11 cellular contexts compared by ENCODE assay signal in the genomic region with DNA sequence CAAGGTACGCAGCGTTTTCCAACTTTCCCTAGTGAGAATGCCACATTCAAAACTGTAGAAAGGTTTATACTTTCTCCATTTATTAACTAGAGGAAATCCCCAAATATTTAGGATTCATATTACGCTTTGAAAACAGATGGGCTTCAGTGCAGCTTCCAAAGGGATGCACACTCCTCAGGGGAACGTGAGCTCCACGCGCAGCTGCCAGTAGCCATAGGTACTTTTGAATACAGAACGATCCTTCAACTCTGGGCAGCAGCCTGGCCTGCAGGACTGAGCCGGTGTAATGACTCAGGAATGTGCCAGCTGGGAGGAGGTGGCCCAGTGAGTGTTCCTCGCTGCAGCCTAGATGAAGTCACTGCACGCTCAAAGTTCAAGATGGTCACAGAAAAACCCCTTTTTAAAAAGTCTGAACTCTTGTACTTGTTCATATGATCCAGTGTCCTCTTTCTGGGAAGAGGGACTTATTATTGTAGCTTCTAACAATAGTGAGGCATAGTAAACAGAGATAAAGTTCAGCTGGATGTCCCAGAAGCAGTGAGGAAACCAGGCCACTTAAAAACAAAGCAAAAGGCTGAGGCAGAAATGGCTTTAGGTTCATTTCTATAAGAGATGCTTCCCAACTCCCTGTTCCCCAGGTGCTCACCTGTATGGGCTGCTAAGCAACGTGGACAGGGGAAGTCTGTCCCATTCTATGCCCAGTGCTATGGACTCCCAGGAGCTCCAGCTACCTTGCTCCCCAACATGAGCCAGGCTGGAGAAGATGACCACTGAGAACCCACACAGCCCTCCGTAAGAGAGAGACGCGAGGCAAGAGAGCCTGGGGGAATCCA.
DNase-seq lines count a peak whose midpoint lies in the region; ATAC-seq and FAIRE-seq lines count a peak whose summit lies in the region.
"Had no signal": no experiment of that assay in that cellular context is flagged by ENCODE, and none has a peak within 500 bp of the region (broad histone marks: within the 10 kb centered on the region; RNA-seq: fewer than 3 reads in every experiment).

No MANE protein-coding gene starts in this region.

- peak overlapping the region; percentile 35 to 44 for H3K27ac ChIP-seq in esophagus (ENCODE audit: low read depth in 2 of 2, low read length in 1 of 2)
- H3K27ac ChIP-seq in muscle layer of colon (ENCODE audit: low read depth, low read length) = peak overlapping the region; percentile 62
- H3K27ac ChIP-seq: dorsolateral prefrontal cortex had no signal

- no peak for FAIRE-seq in GM19239 (lab: Jason Lieb, UNC)

- 59 to 65% methylated on average over 14 of the region's 14 CpGs for WGBS in esophagus, 2 donors

- H3K9me3 ChIP-seq in esophagus (ENCODE audit: control insufficient read depth in 2 of 2, insufficient read depth in 1 of 2, low read depth in 1 of 2, low read length in 1 of 2) = no peaks in the 10 kb centered on the region
- H3K9me3 ChIP-seq in muscle layer of colon (ENCODE audit: low read length) = no peaks in the 10 kb centered on the region

- no peak for ATAC-seq in HG02973 (IDR thresholded peaks at IDR 0.05; ENCODE audit: unreplicated experiment)
- ATAC-seq in GM19397 (IDR thresholded peaks at IDR 0.05; ENCODE audit: unreplicated experiment) = no peak

- no peaks in the 10 kb centered on the region for H3K27me3 ChIP-seq in esophagus (ENCODE audit: control insufficient read depth in 1 of 2, insufficient read depth in 2 of 2, low read length in 2 of 2)
- no peaks in the 10 kb centered on the region for H3K27me3 ChIP-seq in muscle layer of colon (ENCODE audit: control insufficient read depth in 1 of 2, insufficient read depth in 2 of 2, low read length in 2 of 2)
- H3K27me3 ChIP-seq: dorsolateral prefrontal cortex had no signal

- DNase-seq in ACHN = peak; percentile 82
- DNase-seq in NCI-H524 treated with DMSO at 0.1 percent for 48 hours (lab: John Stamatoyannopoulos, UW) = peak; percentile 68
- no peak for DNase-seq in GM19239 (ENCODE audit: insufficient read length, low spot score)
- DNase-seq in globus pallidus (ENCODE audit: low spot score) = no peak
- DNase-seq: CD8-positive, alpha-beta memory T cell; dorsolateral prefrontal cortex; stimulated activated CD4-positive, alpha-beta T cell treated with anti-CD3 and anti-CD28 coated beads, Interleukin-4, amount 100 ng/mL, for 4 hours had no signal

- H3K9ac ChIP-seq in muscle layer of colon (ENCODE audit: low read length) = no peak overlapping the region

- H3K4me1 ChIP-seq in esophagus (ENCODE audit: control insufficient read depth in 2 of 2, insufficient read depth in 2 of 2, low read length in 1 of 2) (no peaks in the 10 kb centered on the region), muscle layer of colon (ENCODE audit: insufficient read depth, low read length) (peaks cover 31% of the 10 kb centered on the region)

- no peak overlapping the region for H3K4me3 ChIP-seq in esophagus (ENCODE audit: low read depth in 1 of 2, low read length in 2 of 2)
- H3K4me3 ChIP-seq in muscle layer of colon (ENCODE audit: low read depth in 1 of 2, low read length in 2 of 2) = peak overlapping the region in 1 of 2 donors; percentile 12
- H3K4me3 ChIP-seq: dorsolateral prefrontal cortex had no signal

- no peaks in the 10 kb centered on the region for H3K36me3 ChIP-seq in esophagus (ENCODE audit: control insufficient read depth in 2 of 2, insufficient read depth in 2 of 2, low read length in 1 of 2)
- H3K36me3 ChIP-seq in muscle layer of colon (ENCODE audit: insufficient read depth, low read length) = no peaks in the 10 kb centered on the region

- in situ Hi-C loops in ACHN (cut with HindIII; ENCODE audit: low pct_ligation_motif_present, low pct_unique_long_range_greater_than_20kb, low sequenced_read_pairs) = no loop called here

Comparison
In these comparisons a context has a peak if more than half of its experiments do, and no peak if none do; other contexts are left out.
1. DNase-seq: peak in ACHN (single experiment) and NCI-H524 treated with DMSO at 0.1 percent for 48 hours (single experiment); none in GM19239 (single experiment) and globus pallidus (single experiment).